8 cellular contexts compared by ENCODE assay signal in the genomic region with DNA sequence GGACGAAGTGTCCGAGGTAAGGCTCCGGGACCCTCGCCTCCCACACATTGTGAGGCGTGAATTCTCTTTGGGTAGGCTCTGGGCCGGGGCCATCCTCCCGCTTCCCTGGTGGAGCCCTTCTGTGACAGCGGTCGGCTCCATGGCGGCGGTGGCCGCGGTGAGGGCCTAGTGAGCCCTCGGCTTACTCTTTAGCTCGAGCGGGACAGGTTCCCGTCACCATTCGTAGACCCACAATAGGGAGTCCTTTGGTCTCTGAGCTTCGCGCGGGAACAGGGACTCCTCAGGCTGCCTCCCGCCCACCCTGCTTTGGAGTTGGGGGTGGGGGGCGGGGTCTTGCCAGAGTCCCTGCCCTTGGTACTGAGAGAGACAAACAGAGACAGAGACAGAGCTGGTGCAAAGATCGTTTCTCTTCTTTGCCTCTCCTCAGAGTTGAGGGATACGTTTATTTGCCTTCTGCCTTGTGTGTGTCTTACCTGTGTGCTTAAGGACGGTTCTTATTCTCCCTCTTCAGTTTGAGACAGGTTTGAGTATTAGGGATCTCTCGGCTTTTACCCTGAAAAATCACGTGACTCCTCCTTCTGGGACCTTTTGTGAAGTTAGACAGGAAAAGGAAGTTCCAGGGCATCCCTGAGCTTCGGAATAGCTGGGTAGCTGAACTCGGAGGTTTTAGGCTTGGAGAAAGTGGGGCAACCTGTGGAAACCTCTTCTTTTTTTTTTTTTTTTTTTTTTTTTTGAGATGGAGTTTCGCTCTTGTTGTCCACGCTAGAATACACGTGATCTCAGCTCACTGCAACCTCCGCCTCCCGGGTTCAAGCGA. TPM values are rescaled to one million over a fixed set of nuclear protein-coding genes. Genes with fewer than 3 reads are reported as not detected.
A peak's percentile ranks its signal among the peaks of the same experiment; 100 is the strongest.
DNase-seq lines count a peak whose midpoint lies in the region; ATAC-seq lines count a peak whose summit lies in the region.

No MANE protein-coding gene starts in this region.

- H3K36me3 Mint-ChIP-seq in activated naive CD4-positive, alpha-beta T cell treated with anti-CD3 and anti-CD28 coated beads for 36 hours (ENCODE audit: low read depth), result peaks cover 11% of the 10 kb centered on the region

- peaks cover 11% of the 10 kb centered on the region for H3K36me3 ChIP-seq in SJSA1

- DNase-seq in Daoy (ENCODE audit: low read depth), result peak; percentile 65
- DNase-seq in SJSA1 (ENCODE audit: low read depth in 1 of 2, low spot score in 2 of 2), result peak; percentile 63 to 77
- DNase-seq in activated naive CD4-positive, alpha-beta T cell treated with anti-CD3 and anti-CD28 coated beads for 36 hours, result peak; percentile 49
- peak in 38 of 42 donors; percentile 5 to 69 (median 36) for DNase-seq in head of caudate nucleus
- peak in 6 of 10 donors; percentile 7 to 76 (median 16) for DNase-seq in posterior cingulate gyrus
- peak; percentile 44 for DNase-seq in ureter (ENCODE audit: low spot score)

- H3K27me3 Mint-ChIP-seq in activated naive CD4-positive, alpha-beta T cell treated with anti-CD3 and anti-CD28 coated beads for 36 hours (ENCODE audit: low read depth), result no peaks in the 10 kb centered on the region

- CTCF ChIA-PET in activated naive CD4-positive, alpha-beta T cell treated with anti-CD3 and anti-CD28 coated beads for 36 hours (lab: Charles Lee), result interaction anchor here (0.7 to 2.4 kb wide), 6 partner anchors 29 to 243 kb away, joined by 3 to 18 read pairs (median 4); a partner anchor contains a TSS

- no peaks in the 10 kb centered on the region for H3K27me3 ChIP-seq in SJSA1 (replicated peaks)

- ATAC-seq in HG03457 (IDR thresholded peaks at IDR 0.05; ENCODE audit: unreplicated experiment) (peak; percentile 4), HG02610 (IDR thresholded peaks at IDR 0.05; ENCODE audit: unreplicated experiment) (no peak)

- H3K27ac ChIP-seq in SJSA1, result peak overlapping the region; percentile 42

- no peak overlapping the region for H3K27ac Mint-ChIP-seq in activated naive CD4-positive, alpha-beta T cell treated with anti-CD3 and anti-CD28 coated beads for 36 hours

- no peaks in the 10 kb centered on the region for H3K9me3 Mint-ChIP-seq in activated naive CD4-positive, alpha-beta T cell treated with anti-CD3 and anti-CD28 coated beads for 36 hours

- H3K4me1 ChIP-seq in SJSA1 (replicated peaks), result peaks cover 11% of the 10 kb centered on the region

- H3K4me3 Mint-ChIP-seq in activated naive CD4-positive, alpha-beta T cell treated with anti-CD3 and anti-CD28 coated beads for 36 hours, result no peak overlapping the region

- H3K4me3 ChIP-seq in SJSA1, result peak overlapping the region; percentile 85

- peaks cover 39% of the 10 kb centered on the region for H3K4me1 Mint-ChIP-seq in activated naive CD4-positive, alpha-beta T cell treated with anti-CD3 and anti-CD28 coated beads for 36 hours (ENCODE audit: low read depth)

- H3K9me3 ChIP-seq in SJSA1 (replicated peaks), result peaks cover 5% of the 10 kb centered on the region; the same call in 1 of the 2 replicates

- intact Hi-C loops in activated naive CD4-positive, alpha-beta T cell treated with anti-CD3 and anti-CD28 coated beads for 36 hours (cut with micrococcal nuclease), result loop anchor here (5.0 kb wide), 3 partner anchors 295 to 1215 kb away; a partner anchor contains a TSS
- intact Hi-C loops in head of caudate nucleus (cut with DNase I), result loop anchor here (5.0 kb wide), 1 partner anchor 145 kb away; a partner anchor contains a TSS
- intact Hi-C loops in posterior cingulate gyrus (cut with DNase I), result loop anchor here (5.0 kb wide), 2 partner anchors 145 to 245 kb away; a partner anchor contains a TSS

RNA-seq across cellular contexts. Expression of a gene that starts 0.8 kb away (rescaled TPM):
- 45.8 and 67.5 TPM in 2 replicates for total RNA-seq in Daoy (2014; rRNA removed; shearing (Covaris generic))
- 63.7 and 82.0 TPM in 2 replicates for total RNA-seq in SJSA1 (2014; rRNA removed; shearing (Covaris generic))
- 10 to 100 TPM; 83.2 to 87.0 TPM for total RNA-seq in activated naive CD4-positive, alpha-beta T cell treated with anti-CD3 and anti-CD28 coated beads for 36 hours
- total RNA-seq in ureter, result 201 TPM

RNA-seq across cellular contexts. Expression of a gene that starts 42.5 kb away (rescaled TPM):
- total RNA-seq in Daoy (2014; rRNA removed; shearing (Covaris generic)), result not detected in 2 replicates
- total RNA-seq in SJSA1 (2014; rRNA removed; shearing (Covaris generic)), result not detected in 2 replicates
- under 1 TPM; 0.07 to 0.12 TPM for total RNA-seq in activated naive CD4-positive, alpha-beta T cell treated with anti-CD3 and anti-CD28 coated beads for 36 hours
- total RNA-seq in ureter, result 0.13 TPM

RNA-seq across cellular contexts. Expression of a gene that starts 56.1 kb away (rescaled TPM):
- total RNA-seq in Daoy (2014; rRNA removed; shearing (Covaris generic)), result 68.9 and 81.9 TPM in 2 replicates
- 44.2 and 46.9 TPM in 2 replicates for total RNA-seq in SJSA1 (2014; rRNA removed; shearing (Covaris generic))
- 1 to 10 TPM; 8.7 to 9.1 TPM for total RNA-seq in activated naive CD4-positive, alpha-beta T cell treated with anti-CD3 and anti-CD28 coated beads for 36 hours
- 5.6 TPM for total RNA-seq in ureter

Comparison
In these comparisons a context has a peak if more than half of its experiments do, and no peak if none do; other contexts are left out.
1. DNase-seq: peak in every context shown above with its lines; median percentile 70 in SJSA1; 65 in Daoy; 49 in activated naive CD4-positive, alpha-beta T cell treated with anti-CD3 and anti-CD28 coated beads for 36 hours; 44 in ureter; 36 in head of caudate nucleus; 16 in posterior cingulate gyrus.